2 cellular contexts compared by ENCODE assay signal in the genomic region with DNA sequence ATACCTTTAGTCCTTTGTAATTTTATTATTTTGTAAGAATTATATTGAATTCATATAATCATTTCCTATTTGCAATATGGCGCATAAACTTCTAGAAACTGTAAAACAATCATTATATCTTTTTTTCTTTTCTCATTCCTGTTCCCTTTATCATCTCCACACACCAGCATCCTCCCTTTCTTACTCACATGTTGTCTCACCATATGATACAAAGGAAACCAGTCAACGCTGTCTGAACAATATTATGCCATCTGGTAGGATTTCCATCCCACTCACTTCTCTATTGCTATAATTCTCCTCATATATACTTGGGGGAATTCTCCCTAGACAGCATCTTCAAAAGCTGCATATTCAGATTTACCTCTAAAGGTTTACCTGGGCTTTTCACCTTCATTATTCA.
TF ChIP-seq lines count a peak whose summit lies in the region.

No MANE protein-coding gene starts in this region.

TF ChIP-seq in IMR-90, 13 proteins besides CTCF, POLR2A, EP300 and RAD21:
- TF ChIP-seq MAFK (IDR thresholded peaks at IDR 0.05; ENCODE audit: low read depth, low read length) (no peak), NFE2L2 (IDR thresholded peaks at IDR 0.05; ENCODE audit: low read depth, low read length) (no peak), RCOR1 (IDR thresholded peaks at IDR 0.05; ENCODE audit: insufficient replicate concordance, low read length) (no peak), FOS (IDR thresholded peaks at IDR 0.05; ENCODE audit: low read depth, low read length) (no peak), ELK1 (IDR thresholded peaks at IDR 0.05; ENCODE audit: borderline replicate concordance, low read depth, low read length) (no peak), SMC3 (IDR thresholded peaks at IDR 0.05; ENCODE audit: low read depth, low read length) (no peak), MXI1 (IDR thresholded peaks at IDR 0.05; ENCODE audit: borderline replicate concordance, low read depth, low read length) (no peak), CEBPB (IDR thresholded peaks at IDR 0.05; ENCODE audit: low read depth, low read length) (no peak), BHLHE40 (IDR thresholded peaks at IDR 0.05; ENCODE audit: low read depth, low read length) (no peak)

TF ChIP-seq in endothelial cell of umbilical vein, 7 proteins besides CTCF, POLR2A, EP300 and RAD21:
- TF ChIP-seq MYC (IDR thresholded peaks at IDR 0.05; ENCODE audit: low read depth, low read length) (no peak), GATA2 (IDR thresholded peaks at IDR 0.05; ENCODE audit: insufficient read depth, insufficient read length, low read depth, low read length) (no peak), EZH2 (IDR thresholded peaks at IDR 0.05; ENCODE audit: borderline replicate concordance, low read depth, low read length, severe bottlenecking) (no peak), JUN (IDR thresholded peaks at IDR 0.05; ENCODE audit: borderline replicate concordance, insufficient read depth, insufficient read length, low read depth) (no peak), POLR2AphosphoS5 (IDR thresholded peaks at IDR 0.05; ENCODE audit: insufficient read depth, low read depth, low read length) (no peak), FOS (IDR thresholded peaks at IDR 0.05; ENCODE audit: borderline replicate concordance, insufficient read depth, low read length) (no peak)
